22 cellular contexts compared by ENCODE assay signal in the genomic region with DNA sequence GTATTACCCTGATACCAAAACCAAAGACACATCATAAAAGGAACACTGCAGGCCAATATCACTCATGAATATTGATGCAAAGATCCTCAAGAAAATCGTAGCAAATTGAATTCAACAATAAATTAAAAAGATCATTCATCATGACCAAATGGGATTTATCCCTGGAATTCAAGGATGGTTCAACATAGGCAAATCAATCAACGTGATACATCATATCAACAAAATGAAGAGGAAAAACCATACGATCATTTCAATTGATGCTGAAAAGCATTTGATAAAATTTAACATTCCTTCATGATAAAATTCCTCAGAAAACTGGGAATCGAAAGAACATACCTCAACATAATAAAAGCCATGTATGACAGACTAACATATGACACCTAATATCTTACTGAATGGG.
"Had no signal": no experiment of that assay in that cellular context is flagged by ENCODE, and none has a peak within 500 bp of the region (broad histone marks: within the 10 kb centered on the region; RNA-seq: fewer than 3 reads in every experiment).

No MANE protein-coding gene starts in this region.

- H3K27me3 ChIP-seq: esophagus muscularis mucosa, foreskin keratinocyte, gastroesophageal sphincter, hepatocyte, left lung had no signal

- H3K79me2 ChIP-seq: hepatocyte had no signal

- H3K4me1 ChIP-seq: esophagus muscularis mucosa, foreskin keratinocyte, gastroesophageal sphincter, heart left ventricle, left lung, lower lobe of right lung had no signal

- H2AFZ ChIP-seq: hepatocyte had no signal

- H3K36me3 ChIP-seq: esophagus muscularis mucosa, gastroesophageal sphincter, heart left ventricle, left lung, lower lobe of right lung had no signal

- ATAC-seq: foreskin keratinocyte, gastroesophageal sphincter, heart left ventricle, left cardiac atrium, left lung, left ventricle myocardium superior, lower lobe of right lung, mucosa of descending colon had no signal

- FAIRE-seq: frontal cortex had no signal

- H3K4me2 ChIP-seq: hepatocyte had no signal

- DNase-seq: dermis blood vessel endothelial cell; dorsolateral prefrontal cortex; effector CD4-positive, alpha-beta T cell; effector memory CD4-positive, alpha-beta T cell; foreskin keratinocyte; heart left ventricle; hypothalamus; immature natural killer cell; islet precursor cell; left cardiac atrium; left lung; left ventricle myocardium superior; lower lobe of right lung; mesenchymal stem cell; mucosa of descending colon; naive B cell had no signal

- H3K27ac ChIP-seq: coronary artery, dorsolateral prefrontal cortex, epithelial cell of prostate, esophagus muscularis mucosa, foreskin keratinocyte, gastroesophageal sphincter, heart left ventricle, hepatocyte, left lung, lower lobe of right lung had no signal

- H3K4me3 ChIP-seq: coronary artery, dorsolateral prefrontal cortex, esophagus muscularis mucosa, gastroesophageal sphincter, heart left ventricle, hepatocyte, left lung, lower lobe of right lung, mucosa of descending colon had no signal
